ENCODE assay signal across 1 cellular context in the genomic region with DNA sequence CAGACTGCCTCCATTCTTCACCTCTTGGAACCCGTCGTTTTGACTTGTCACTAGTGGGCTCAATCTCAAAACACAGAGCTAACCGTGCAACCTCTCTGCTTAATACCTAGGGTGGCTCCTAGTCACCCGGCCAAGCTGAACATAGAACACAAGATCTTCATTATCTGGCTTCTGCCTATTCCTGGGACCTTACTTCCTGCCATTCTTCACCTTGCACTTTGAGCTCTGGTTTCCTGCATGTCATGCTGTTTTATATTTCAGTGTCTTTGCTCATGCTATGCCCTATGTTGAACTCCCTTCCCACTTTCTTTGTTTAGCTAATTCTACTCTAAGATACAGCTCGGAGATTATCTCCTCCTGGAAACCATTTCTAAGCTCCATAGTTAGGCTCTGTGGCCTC.
TF ChIP-seq lines count a peak whose summit lies in the region.

No MANE protein-coding gene starts in this region.

TF ChIP-seq in K562, 482 proteins besides CTCF, POLR2A, EP300 and RAD21 (continues in another document):
- TF ChIP-seq, protein P1, sequence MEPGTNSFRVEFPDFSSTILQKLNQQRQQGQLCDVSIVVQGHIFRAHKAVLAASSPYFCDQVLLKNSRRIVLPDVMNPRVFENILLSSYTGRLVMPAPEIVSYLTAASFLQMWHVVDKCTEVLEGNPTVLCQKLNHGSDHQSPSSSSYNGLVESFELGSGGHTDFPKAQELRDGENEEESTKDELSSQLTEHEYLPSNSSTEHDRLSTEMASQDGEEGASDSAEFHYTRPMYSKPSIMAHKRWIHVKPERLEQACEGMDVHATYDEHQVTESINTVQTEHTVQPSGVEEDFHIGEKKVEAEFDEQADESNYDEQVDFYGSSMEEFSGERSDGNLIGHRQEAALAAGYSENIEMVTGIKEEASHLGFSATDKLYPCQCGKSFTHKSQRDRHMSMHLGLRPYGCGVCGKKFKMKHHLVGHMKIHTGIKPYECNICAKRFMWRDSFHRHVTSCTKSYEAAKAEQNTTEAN (CRISPR knock-in tag; IDR thresholded peaks at IDR 0.05), result no peak
- TF ChIP-seq, protein P2, sequence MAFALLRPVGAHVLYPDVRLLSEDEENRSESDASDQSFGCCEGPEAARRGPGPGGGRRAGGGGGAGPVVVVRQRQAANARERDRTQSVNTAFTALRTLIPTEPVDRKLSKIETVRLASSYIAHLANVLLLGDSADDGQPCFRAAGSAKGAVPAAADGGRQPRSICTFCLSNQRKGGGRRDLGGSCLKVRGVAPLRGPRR (CRISPR knock-in tag; IDR thresholded peaks at IDR 0.05), result no peak
- TF ChIP-seq TFAP4 (CRISPR knock-in tag; IDR thresholded peaks at IDR 0.05; ENCODE audit: borderline replicate concordance) (no peak), ZNF431 (CRISPR knock-in tag; IDR thresholded peaks at IDR 0.05) (no peak), MYBL2 (IDR thresholded peaks at IDR 0.05; ENCODE audit: low read depth) (no peak), MYBL2 (CRISPR knock-in tag; IDR thresholded peaks at IDR 0.05; ENCODE audit: borderline replicate concordance) (no peak), RFX5 (IDR thresholded peaks at IDR 0.05; ENCODE audit: low read depth, low read length) (no peak), YBX1 (IDR thresholded peaks at IDR 0.05) (no peak), CBX2 (IDR thresholded peaks at IDR 0.05; ENCODE audit: insufficient read depth, low read length, poor library complexity, severe bottlenecking) (no peak), NFE2 (IDR thresholded peaks at IDR 0.05; ENCODE audit: low read depth) (peak; percentile 23; the same call in 1 of the 2 replicates), TEAD1 (CRISPR knock-in tag; IDR thresholded peaks at IDR 0.05) (no peak), ZNF217 (CRISPR knock-in tag; IDR thresholded peaks at IDR 0.05) (no peak), ZNF707 (CRISPR knock-in tag; conservative IDR thresholded peaks at IDR 0.05) (no peak), KDM1A (IDR thresholded peaks at IDR 0.05) (no peak), SP2 (IDR thresholded peaks at IDR 0.05; ENCODE audit: extremely low read depth, low read depth, low read length, poor library complexity, severe bottlenecking) (no peak), ZNF75A (CRISPR knock-in tag; IDR thresholded peaks at IDR 0.05) (no peak), BDP1 (IDR thresholded peaks at IDR 0.05; ENCODE audit: insufficient read depth, insufficient read length) (no peak), PHB2 (IDR thresholded peaks at IDR 0.05; ENCODE audit: low read depth) (no peak), HNRNPH1 (optimal IDR thresholded peaks at IDR 0.05; ENCODE audit: low read depth, low read length) (no peak), MBD2 (IDR thresholded peaks at IDR 0.05; ENCODE audit: borderline replicate concordance, low read depth) (no peak), HMG20B (CRISPR knock-in tag; IDR thresholded peaks at IDR 0.05) (no peak), ZNF175 (CRISPR knock-in tag; IDR thresholded peaks at IDR 0.05; ENCODE audit: low read depth) (0 out of 2 replicates have a peak, but pooled peaks have one; percentile 42), HIVEP1 (CRISPR knock-in tag; IDR thresholded peaks at IDR 0.05) (no peak), SIN3A (IDR thresholded peaks at IDR 0.05; ENCODE audit: borderline replicate concordance in 2 of 2, control insufficient read depth in 1 of 2, low read depth in 2 of 2, low read length in 2 of 2) (no peak), ETV1 (tag; conservative IDR thresholded peaks at IDR 0.05; ENCODE audit: low read depth) (peak; percentile 17; the same call in 1 of the 2 replicates), ESRRB (CRISPR knock-in tag; IDR thresholded peaks at IDR 0.05; ENCODE audit: borderline replicate concordance) (no peak), HDGF (IDR thresholded peaks at IDR 0.05) (no peak), ZZZ3 (IDR thresholded peaks at IDR 0.05) (no peak), GTF2E2 (tag; IDR thresholded peaks at IDR 0.05) (no peak), HMBOX1 (IDR thresholded peaks at IDR 0.05) (0 out of 2 replicates have a peak, but pooled peaks have one; percentile 28), ATF6 (CRISPR knock-in tag; IDR thresholded peaks at IDR 0.05) (no peak)
- TF ChIP-seq, protein P3, sequence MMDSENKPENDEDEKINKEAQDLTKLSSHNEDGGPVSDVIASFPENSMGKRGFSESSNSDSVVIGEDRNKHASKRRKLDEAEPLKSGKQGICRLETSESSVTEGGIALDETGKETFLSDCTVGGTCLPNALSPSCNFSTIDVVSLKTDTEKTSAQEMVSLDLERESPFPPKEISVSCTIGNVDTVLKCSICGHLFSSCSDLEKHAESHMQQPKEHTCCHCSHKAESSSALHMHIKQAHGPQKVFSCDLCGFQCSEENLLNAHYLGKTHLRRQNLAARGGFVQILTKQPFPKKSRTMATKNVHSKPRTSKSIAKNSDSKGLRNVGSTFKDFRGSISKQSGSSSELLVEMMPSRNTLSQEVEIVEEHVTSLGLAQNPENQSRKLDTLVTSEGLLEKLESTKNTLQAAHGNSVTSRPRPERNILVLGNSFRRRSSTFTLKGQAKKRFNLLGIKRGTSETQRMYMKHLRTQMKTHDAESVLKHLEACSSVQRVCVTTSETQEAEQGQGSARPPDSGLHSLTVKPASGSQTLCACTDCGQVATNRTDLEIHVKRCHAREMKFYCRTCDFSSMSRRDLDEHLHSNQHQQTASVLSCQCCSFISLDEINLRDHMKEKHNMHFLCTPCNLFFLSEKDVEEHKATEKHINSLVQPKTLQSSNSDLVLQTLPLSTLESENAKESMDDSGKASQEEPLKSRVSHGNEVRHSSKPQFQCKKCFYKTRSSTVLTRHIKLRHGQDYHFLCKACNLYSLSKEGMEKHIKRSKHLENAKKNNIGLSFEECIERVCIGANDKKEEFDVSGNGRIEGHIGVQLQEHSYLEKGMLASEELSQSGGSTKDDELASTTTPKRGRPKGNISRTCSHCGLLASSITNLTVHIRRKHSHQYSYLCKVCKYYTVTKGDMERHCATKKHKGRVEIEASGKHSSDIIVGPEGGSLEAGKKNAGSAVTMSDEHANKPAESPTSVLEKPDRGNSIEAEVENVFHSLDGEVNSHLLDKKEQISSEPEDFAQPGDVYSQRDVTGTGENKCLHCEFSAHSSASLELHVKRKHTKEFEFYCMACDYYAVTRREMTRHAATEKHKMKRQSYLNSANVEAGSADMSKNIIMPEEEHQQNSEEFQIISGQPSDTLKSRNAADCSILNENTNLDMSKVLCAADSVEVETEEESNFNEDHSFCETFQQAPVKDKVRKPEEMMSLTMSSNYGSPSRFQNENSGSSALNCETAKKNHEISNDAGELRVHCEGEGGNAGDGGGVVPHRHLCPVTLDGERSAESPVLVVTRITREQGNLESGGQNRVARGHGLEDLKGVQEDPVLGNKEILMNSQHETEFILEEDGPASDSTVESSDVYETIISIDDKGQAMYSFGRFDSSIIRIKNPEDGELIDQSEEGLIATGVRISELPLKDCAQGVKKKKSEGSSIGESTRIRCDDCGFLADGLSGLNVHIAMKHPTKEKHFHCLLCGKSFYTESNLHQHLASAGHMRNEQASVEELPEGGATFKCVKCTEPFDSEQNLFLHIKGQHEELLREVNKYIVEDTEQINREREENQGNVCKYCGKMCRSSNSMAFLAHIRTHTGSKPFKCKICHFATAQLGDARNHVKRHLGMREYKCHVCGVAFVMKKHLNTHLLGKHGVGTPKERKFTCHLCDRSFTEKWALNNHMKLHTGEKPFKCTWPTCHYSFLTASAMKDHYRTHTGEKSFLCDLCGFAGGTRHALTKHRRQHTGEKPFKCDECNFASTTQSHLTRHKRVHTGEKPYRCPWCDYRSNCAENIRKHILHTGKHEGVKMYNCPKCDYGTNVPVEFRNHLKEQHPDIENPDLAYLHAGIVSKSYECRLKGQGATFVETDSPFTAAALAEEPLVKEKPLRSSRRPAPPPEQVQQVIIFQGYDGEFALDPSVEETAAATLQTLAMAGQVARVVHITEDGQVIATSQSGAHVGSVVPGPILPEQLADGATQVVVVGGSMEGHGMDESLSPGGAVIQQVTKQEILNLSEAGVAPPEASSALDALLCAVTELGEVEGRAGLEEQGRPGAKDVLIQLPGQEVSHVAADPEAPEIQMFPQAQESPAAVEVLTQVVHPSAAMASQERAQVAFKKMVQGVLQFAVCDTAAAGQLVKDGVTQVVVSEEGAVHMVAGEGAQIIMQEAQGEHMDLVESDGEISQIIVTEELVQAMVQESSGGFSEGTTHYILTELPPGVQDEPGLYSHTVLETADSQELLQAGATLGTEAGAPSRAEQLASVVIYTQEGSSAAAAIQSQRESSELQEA (IDR thresholded peaks at IDR 0.05; ENCODE audit: low read depth), result no peak
- TF ChIP-seq, protein P4, sequence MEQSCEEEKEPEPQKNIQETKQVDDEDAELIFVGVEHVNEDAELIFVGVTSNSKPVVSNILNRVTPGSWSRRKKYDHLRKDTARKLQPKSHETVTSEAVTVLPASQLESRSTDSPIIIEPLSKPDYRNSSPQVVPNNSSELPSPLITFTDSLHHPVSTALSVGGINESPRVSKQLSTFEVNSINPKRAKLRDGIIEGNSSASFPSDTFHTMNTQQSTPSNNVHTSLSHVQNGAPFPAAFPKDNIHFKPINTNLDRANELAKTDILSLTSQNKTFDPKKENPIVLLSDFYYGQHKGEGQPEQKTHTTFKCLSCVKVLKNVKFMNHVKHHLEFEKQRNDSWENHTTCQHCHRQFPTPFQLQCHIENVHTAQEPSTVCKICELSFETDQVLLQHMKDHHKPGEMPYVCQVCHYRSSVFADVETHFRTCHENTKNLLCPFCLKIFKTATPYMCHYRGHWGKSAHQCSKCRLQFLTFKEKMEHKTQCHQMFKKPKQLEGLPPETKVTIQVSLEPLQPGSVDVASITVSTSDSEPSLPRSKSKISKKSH (CRISPR knock-in tag; IDR thresholded peaks at IDR 0.05), result no peak
- TF ChIP-seq, protein P5, sequence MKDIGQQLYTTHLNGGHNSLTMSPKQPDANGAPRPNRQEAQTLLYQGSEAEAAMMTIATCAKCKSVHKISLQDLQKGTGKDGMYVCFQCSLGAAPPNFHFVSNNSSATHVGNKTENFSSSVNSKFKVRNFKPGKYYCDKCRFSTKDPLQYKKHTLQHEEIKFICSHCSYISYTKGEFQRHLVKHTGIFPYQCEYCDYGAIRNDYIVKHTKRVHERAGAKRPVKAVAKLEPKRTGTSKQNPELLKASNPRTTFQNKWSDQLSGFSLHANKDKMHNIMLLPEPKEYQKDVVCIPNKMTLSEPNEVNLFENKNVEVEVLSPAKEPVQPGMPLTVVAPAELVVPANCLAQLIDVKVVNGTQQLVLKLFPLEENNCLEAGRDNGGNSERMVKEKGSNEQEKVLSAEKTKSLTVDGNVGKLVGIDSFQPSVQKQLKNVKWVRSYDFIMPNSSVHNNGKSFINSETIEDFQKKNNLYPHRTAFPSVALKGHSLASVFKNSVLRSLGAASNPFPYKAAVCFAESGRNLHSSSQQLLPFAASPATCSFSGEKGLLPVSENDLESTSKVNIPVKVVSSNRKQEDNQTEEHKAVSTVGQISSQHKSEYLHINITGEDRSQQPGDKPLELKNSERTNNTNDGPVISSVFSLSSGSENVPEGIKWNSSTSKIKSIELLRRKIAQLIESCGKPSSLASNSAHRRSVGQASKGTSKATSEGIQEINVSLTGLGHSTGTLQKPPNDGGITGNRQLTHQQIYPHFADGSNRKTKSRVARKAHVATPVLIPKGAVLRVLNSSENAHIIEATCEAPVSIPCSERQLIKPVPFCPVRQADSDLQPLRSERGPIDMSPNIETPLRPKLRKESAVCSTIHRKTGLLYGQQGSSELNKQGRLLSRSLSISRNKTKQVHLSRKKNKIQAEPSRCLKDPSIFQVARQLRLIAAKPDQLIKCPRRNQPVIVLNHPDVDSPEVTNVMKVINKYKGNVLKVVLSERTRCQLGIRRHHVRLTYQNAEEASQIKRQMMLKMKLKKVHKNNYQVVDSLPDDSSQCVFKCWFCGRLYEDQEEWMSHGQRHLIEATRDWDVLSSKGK (CRISPR knock-in tag; IDR thresholded peaks at IDR 0.05), result no peak
- TF ChIP-seq, protein P6, sequence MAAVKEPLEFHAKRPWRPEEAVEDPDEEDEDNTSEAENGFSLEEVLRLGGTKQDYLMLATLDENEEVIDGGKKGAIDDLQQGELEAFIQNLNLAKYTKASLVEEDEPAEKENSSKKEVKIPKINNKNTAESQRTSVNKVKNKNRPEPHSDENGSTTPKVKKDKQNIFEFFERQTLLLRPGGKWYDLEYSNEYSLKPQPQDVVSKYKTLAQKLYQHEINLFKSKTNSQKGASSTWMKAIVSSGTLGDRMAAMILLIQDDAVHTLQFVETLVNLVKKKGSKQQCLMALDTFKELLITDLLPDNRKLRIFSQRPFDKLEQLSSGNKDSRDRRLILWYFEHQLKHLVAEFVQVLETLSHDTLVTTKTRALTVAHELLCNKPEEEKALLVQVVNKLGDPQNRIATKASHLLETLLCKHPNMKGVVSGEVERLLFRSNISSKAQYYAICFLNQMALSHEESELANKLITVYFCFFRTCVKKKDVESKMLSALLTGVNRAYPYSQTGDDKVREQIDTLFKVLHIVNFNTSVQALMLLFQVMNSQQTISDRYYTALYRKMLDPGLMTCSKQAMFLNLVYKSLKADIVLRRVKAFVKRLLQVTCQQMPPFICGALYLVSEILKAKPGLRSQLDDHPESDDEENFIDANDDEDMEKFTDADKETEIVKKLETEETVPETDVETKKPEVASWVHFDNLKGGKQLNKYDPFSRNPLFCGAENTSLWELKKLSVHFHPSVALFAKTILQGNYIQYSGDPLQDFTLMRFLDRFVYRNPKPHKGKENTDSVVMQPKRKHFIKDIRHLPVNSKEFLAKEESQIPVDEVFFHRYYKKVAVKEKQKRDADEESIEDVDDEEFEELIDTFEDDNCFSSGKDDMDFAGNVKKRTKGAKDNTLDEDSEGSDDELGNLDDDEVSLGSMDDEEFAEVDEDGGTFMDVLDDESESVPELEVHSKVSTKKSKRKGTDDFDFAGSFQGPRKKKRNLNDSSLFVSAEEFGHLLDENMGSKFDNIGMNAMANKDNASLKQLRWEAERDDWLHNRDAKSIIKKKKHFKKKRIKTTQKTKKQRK (IDR thresholded peaks at IDR 0.05; ENCODE audit: borderline replicate concordance, low read depth, low read length), result no peak
